Comparison of ENCODE assay signal across 27 cellular contexts in genomic region chr3:177607596-177607995, GRCh38.
DNase-seq lines count a peak whose midpoint lies in the region; ATAC-seq and TF ChIP-seq lines count a peak whose summit lies in the region.
"Had no signal": no experiment of that assay in that cellular context is flagged by ENCODE, and none has a peak within 500 bp of the region (broad histone marks: within the 10 kb centered on the region; RNA-seq: fewer than 3 reads in every experiment).

No MANE protein-coding gene starts in this region.

- no peaks in the 10 kb centered on the region for H3K9me3 ChIP-seq in lower lobe of right lung
- H3K9me3 ChIP-seq: ascending aorta, BE2C, left lung, upper lobe of left lung had no signal

- H3K27ac Mint-ChIP-seq in chondrocyte (ENCODE audit: unreplicated experiment) (peak overlapping the region; percentile 28), progenitor cell of endocrine pancreas (peak overlapping the region; percentile 71)
- H3K27ac Mint-ChIP-seq: activated B cell treated with CpG ODN at 0.5 μM for 24 hours; activated CD8-positive, alpha-beta T cell treated with anti-CD3 and anti-CD28 coated beads, Interleukin-2, amount 10 ng/mL, durations not matched to agents 7 days and 5 days; activated T-cell treated with anti-CD3 and anti-CD28 coated beads, Interleukin-2, amount 50 U/mL, for 72 hours; stimulated activated naive CD8-positive, alpha-beta T cell treated with anti-CD3 and anti-CD28 coated beads, Interleukin-15, Interleukin-2, amounts not matched to agents 100 ng/mL and 50 ng/mL, for 24 hours; T-helper 2 cell treated with Interferon-gamma antibody and Interleukin-4, amounts not matched to agents 5 μg/mL and 100 μg/mL, for 36 hours had no signal

- H3K4me1 ChIP-seq in lower lobe of right lung: peaks cover 21% of the 10 kb centered on the region

- H3K4me3 ChIP-seq in lower lobe of right lung: no peak overlapping the region
- H3K4me3 ChIP-seq: ascending aorta, left lung, SJSA1, upper lobe of left lung had no signal

- intact Hi-C loops in lower lobe of right lung (cut with DNase I): no loop called here

- DNase-seq in NCI-H1092 treated with DMSO at 0.1 percent for 48 hours (lab: John Stamatoyannopoulos, UW): peak; percentile 59
- DNase-seq in NCI-H1092 (lab: John Stamatoyannopoulos, UW): no peak
- DNase-seq in NCI-H69 (lab: John Stamatoyannopoulos, UW): peak; percentile 61
- no peak for DNase-seq in chondrocyte (ENCODE audit: low spot score)
- DNase-seq in progenitor cell of endocrine pancreas (ENCODE audit: low spot score, unreplicated experiment): no peak
- DNase-seq in RKO (ENCODE audit: low spot score): no peak
- no peak for DNase-seq in lower lobe of right lung
- DNase-seq in activated CD4-positive, CD25-positive, alpha-beta regulatory T cell (lab: John Stamatoyannopoulos, UW): no peak
- DNase-seq: 8988T; activated B cell treated with CpG ODN at 0.5 μM for 24 hours; activated CD8-positive, alpha-beta T cell treated with anti-CD3 and anti-CD28 coated beads, Interleukin-2, amount 10 ng/mL, durations not matched to agents 7 days and 5 days; activated naive CD4-positive, alpha-beta T cell treated with anti-CD3 and anti-CD28 coated beads, Interleukin-2, amount 50 U/mL, for 16 hours; BE2C; effector memory CD8-positive, alpha-beta T cell; GOT3; Kasumi-1; left lung; NCI-H1105 treated with DMSO at 0.1 percent for 48 hours; occipital lobe; stimulated activated CD4-positive, alpha-beta T cell treated with anti-CD3 and anti-CD28 coated beads, Interleukin-1b, Interleukin-23, amount 100 ng/mL, for 48 hours; upper lobe of left lung had no signal

- no peaks in the 10 kb centered on the region for H3K27me3 ChIP-seq in lower lobe of right lung (ENCODE audit: low read depth)
- H3K27me3 ChIP-seq: ascending aorta, BE2C, left lung, SJSA1, upper lobe of left lung had no signal

- ATAC-seq in lower lobe of right lung: no peak
- ATAC-seq: activated CD8-positive, alpha-beta T cell treated with anti-CD3 and anti-CD28 coated beads, Interleukin-2, amount 10 ng/mL, durations not matched to agents 7 days and 5 days; effector memory CD8-positive, alpha-beta T cell; left lung; sciatic nerve had no signal

- H3K27ac ChIP-seq in lower lobe of right lung: no peak overlapping the region
- H3K27ac ChIP-seq: ascending aorta, left lung, SJSA1, upper lobe of left lung had no signal

- TF ChIP-seq CTCF in chondrocyte (IDR thresholded peaks at IDR 0.05) (no peak), progenitor cell of endocrine pancreas (IDR thresholded peaks at IDR 0.05; ENCODE audit: unreplicated experiment) (no peak), lower lobe of right lung (IDR thresholded peaks at IDR 0.05) (no peak)

- H3K27me3 Mint-ChIP-seq in chondrocyte (ENCODE audit: low read depth) (no peaks in the 10 kb centered on the region), progenitor cell of endocrine pancreas (no peaks in the 10 kb centered on the region)
- H3K27me3 Mint-ChIP-seq: activated B cell treated with CpG ODN at 0.5 μM for 24 hours; effector memory CD8-positive, alpha-beta T cell; stimulated activated naive CD8-positive, alpha-beta T cell treated with anti-CD3 and anti-CD28 coated beads, Interleukin-15, Interleukin-2, amounts not matched to agents 100 ng/mL and 50 ng/mL, for 24 hours had no signal

- H3K9me3 Mint-ChIP-seq in chondrocyte (ENCODE audit: low read depth): peaks cover 7% of the 10 kb centered on the region
- peaks cover 3% of the 10 kb centered on the region for H3K9me3 Mint-ChIP-seq in progenitor cell of endocrine pancreas (ENCODE audit: low read depth)
- H3K9me3 Mint-ChIP-seq: activated B cell treated with CpG ODN at 0.5 μM for 24 hours; effector memory CD8-positive, alpha-beta T cell; stimulated activated naive CD8-positive, alpha-beta T cell treated with anti-CD3 and anti-CD28 coated beads, Interleukin-15, Interleukin-2, amounts not matched to agents 100 ng/mL and 50 ng/mL, for 24 hours had no signal

- H3K4me3 Mint-ChIP-seq in chondrocyte (ENCODE audit: unreplicated experiment) (no peak overlapping the region), progenitor cell of endocrine pancreas (ENCODE audit: low read depth) (no peak overlapping the region)
- H3K4me3 Mint-ChIP-seq: activated B cell treated with CpG ODN at 0.5 μM for 24 hours; activated CD8-positive, alpha-beta T cell treated with anti-CD3 and anti-CD28 coated beads, Interleukin-2, amount 10 ng/mL, durations not matched to agents 7 days and 5 days; activated T-cell treated with anti-CD3 and anti-CD28 coated beads, Interleukin-2, amount 50 U/mL, for 72 hours; effector memory CD8-positive, alpha-beta T cell; stimulated activated naive CD8-positive, alpha-beta T cell treated with anti-CD3 and anti-CD28 coated beads, Interleukin-15, Interleukin-2, amounts not matched to agents 100 ng/mL and 50 ng/mL, for 24 hours; T-helper 2 cell treated with Interferon-gamma antibody and Interleukin-4, amounts not matched to agents 5 μg/mL and 100 μg/mL, for 36 hours had no signal

- H3K4me1 Mint-ChIP-seq in chondrocyte (ENCODE audit: low read depth) (peaks cover 64% of the 10 kb centered on the region), progenitor cell of endocrine pancreas (ENCODE audit: low read depth) (peaks cover 58% of the 10 kb centered on the region)

- peaks cover 2% of the 10 kb centered on the region for H3K36me3 Mint-ChIP-seq in chondrocyte (ENCODE audit: low read depth)
- no peaks in the 10 kb centered on the region for H3K36me3 Mint-ChIP-seq in progenitor cell of endocrine pancreas (ENCODE audit: insufficient read depth)

- H3K36me3 ChIP-seq in lower lobe of right lung: no peaks in the 10 kb centered on the region
- H3K36me3 ChIP-seq: ascending aorta, BE2C, left lung, SJSA1, upper lobe of left lung had no signal

Comparison
In these comparisons a context has a peak if more than half of its experiments do, and no peak if none do; other contexts are left out.
1. DNase-seq: peak in NCI-H1092 treated with DMSO at 0.1 percent for 48 hours (single experiment) and NCI-H69 (single experiment); none in NCI-H1092 (single experiment), chondrocyte (single experiment), progenitor cell of endocrine pancreas (single experiment), RKO (single experiment), lower lobe of right lung (single experiment) and activated CD4-positive, CD25-positive, alpha-beta regulatory T cell (0 of 4).